ENCODE assay signal across 9 cellular contexts in the genomic region with DNA sequence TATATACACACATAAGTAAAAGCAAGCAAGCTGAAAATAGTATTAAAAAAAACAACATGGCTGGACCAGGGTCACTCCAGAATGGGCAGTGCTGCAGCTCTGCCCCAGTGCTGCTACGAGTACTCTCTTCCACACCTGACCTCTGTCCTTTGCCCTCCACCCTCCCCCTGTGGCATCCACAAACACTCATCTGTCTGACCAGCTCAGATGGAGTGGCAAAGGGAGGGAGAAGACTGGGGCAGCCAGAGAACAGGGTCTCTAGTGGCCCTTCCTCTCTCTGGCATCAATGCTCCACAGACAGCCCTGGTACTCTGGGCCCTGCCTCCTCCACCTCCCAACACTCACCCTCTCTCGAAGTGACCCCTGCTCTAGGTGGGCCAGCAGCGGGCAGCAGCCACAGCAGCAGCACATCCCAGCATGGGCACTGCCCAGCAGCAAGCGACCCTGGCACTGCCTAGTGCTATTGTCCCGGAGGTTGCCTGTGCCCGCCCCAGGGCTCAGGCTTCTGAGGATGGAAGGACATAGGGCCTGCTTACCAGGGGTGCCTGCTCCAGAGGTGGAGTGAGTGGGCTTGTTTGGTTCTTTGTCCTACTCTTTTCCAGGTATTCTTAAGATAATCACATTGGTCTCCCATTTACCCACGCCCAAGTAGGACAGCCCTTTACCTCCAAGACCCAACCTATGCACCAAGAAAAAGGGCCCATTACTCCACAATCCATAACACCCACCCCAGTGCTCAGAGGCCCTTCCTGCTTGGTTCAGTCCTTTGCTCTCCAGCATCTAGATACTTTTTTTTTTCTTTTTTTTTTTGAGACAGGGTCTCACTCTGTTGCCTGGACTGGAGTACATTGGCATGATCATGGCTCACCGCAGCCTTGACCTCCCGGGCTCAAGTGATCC. TPM values are rescaled to one million over a fixed set of nuclear protein-coding genes. Genes with fewer than 3 reads are reported as not detected.
DNase-seq lines count a peak whose midpoint lies in the region; ATAC-seq and TF ChIP-seq lines count a peak whose summit lies in the region.
"Had no signal": no experiment of that assay in that cellular context is flagged by ENCODE, and none has a peak within 500 bp of the region (broad histone marks: within the 10 kb centered on the region; RNA-seq: fewer than 3 reads in every experiment).

No MANE protein-coding gene starts in this region.

- no peak for DNase-seq in CD4-positive, alpha-beta T cell
- DNase-seq in NT2/D1 (ENCODE audit: low read depth, low spot score) (no peak), osteocyte (ENCODE audit: extremely low spot score, unreplicated experiment) (no peak), SW 1271 (lab: John Stamatoyannopoulos, UW) (no peak), GM19240 (ENCODE audit: insufficient read length, low spot score) (no peak)
- no peak for DNase-seq in effector memory CD4-positive, alpha-beta T cell
- no peak for DNase-seq in stimulated activated CD4-positive, alpha-beta T cell treated with anti-CD3 and anti-CD28 coated beads, Interleukin-2, amount 100 ng/mL, for 48 hours
- DNase-seq: NCI-H2171 treated with DMSO at 0.1 percent for 48 hours had no signal

- POLR2A ChIA-PET in CD4-positive, alpha-beta T cell (lab: Charles Lee) = interaction anchor here (2.7 kb wide), 1 partner anchor 26 kb away, joined by 7 read pairs; no protein-coding TSS in a partner anchor

- H3K4me1 Mint-ChIP-seq in CD4-positive, alpha-beta T cell (ENCODE audit: low read depth) = peaks cover 95% of the 10 kb centered on the region
- peaks cover 89% of the 10 kb centered on the region for H3K4me1 Mint-ChIP-seq in osteocyte (ENCODE audit: unreplicated experiment)

- peak overlapping the region; percentile 43 for H3K9ac ChIP-seq in NT2/D1 (ENCODE audit: insufficient read length, low read depth)

- peak overlapping the region; percentile 86 for H3K27ac Mint-ChIP-seq in CD4-positive, alpha-beta T cell
- H3K27ac Mint-ChIP-seq in osteocyte (ENCODE audit: unreplicated experiment) = peak overlapping the region; percentile 64

- H3K9me3 Mint-ChIP-seq in CD4-positive, alpha-beta T cell = no peaks in the 10 kb centered on the region
- no peaks in the 10 kb centered on the region for H3K9me3 Mint-ChIP-seq in osteocyte (ENCODE audit: unreplicated experiment)

- H3K27ac ChIP-seq in CD4-positive, alpha-beta T cell (ENCODE audit: low read depth, low read length) = peak overlapping the region; percentile 64
- H3K27ac ChIP-seq in effector memory CD4-positive, alpha-beta T cell (ENCODE audit: insufficient read depth, low read length, poor library complexity, severe bottlenecking) = peak overlapping the region; percentile 59

- no peaks in the 10 kb centered on the region for H3K27me3 ChIP-seq in CD4-positive, alpha-beta T cell (ENCODE audit: control insufficient read depth, insufficient read depth, low read length)
- H3K27me3 ChIP-seq in NT2/D1 (ENCODE audit: insufficient read depth, insufficient read length) = no peaks in the 10 kb centered on the region
- no peaks in the 10 kb centered on the region for H3K27me3 ChIP-seq in effector memory CD4-positive, alpha-beta T cell (replicated peaks; ENCODE audit: control insufficient read depth, insufficient read depth, low read length, poor library complexity, severe bottlenecking)

- peaks cover 92% of the 10 kb centered on the region for H3K36me3 Mint-ChIP-seq in CD4-positive, alpha-beta T cell (ENCODE audit: low read depth)
- peaks cover 24% of the 10 kb centered on the region for H3K36me3 Mint-ChIP-seq in osteocyte (ENCODE audit: unreplicated experiment)

- CTCF ChIA-PET in CD4-positive, alpha-beta T cell (lab: Charles Lee) = interaction anchor here (0.6 kb wide), 1 partner anchor 18 kb away, joined by 3 read pairs; no protein-coding TSS in a partner anchor

- peaks cover 52% of the 10 kb centered on the region for H3K36me3 ChIP-seq in NT2/D1 (ENCODE audit: insufficient read depth, insufficient read length, low read length)
- peaks cover 26% of the 10 kb centered on the region for H3K36me3 ChIP-seq in effector memory CD4-positive, alpha-beta T cell (ENCODE audit: control insufficient read depth, insufficient read depth, low read length)

- H3K4me1 ChIP-seq in NT2/D1 (ENCODE audit: insufficient read depth, insufficient read length) = peaks cover 61% of the 10 kb centered on the region
- peaks cover 87% of the 10 kb centered on the region for H3K4me1 ChIP-seq in effector memory CD4-positive, alpha-beta T cell (ENCODE audit: control insufficient read depth, insufficient read depth, low read length, poor library complexity, severe bottlenecking)

- ATAC-seq in CD4-positive, alpha-beta T cell (ENCODE audit: poor library complexity) = no peak
- ATAC-seq in HG03196 (IDR thresholded peaks at IDR 0.05; ENCODE audit: unreplicated experiment) = no peak

- H3K4me3 ChIP-seq in NT2/D1 (ENCODE audit: insufficient read length, low read depth) = no peak overlapping the region
- H3K4me3 ChIP-seq in effector memory CD4-positive, alpha-beta T cell (ENCODE audit: insufficient read depth, low read depth, low read length, poor library complexity, severe bottlenecking) = no peak overlapping the region

- H3K9me3 ChIP-seq in CD4-positive, alpha-beta T cell (ENCODE audit: control insufficient read depth, low read length) = no peaks in the 10 kb centered on the region
- no peaks in the 10 kb centered on the region for H3K9me3 ChIP-seq in NT2/D1 (ENCODE audit: insufficient read depth, low read length)
- no peaks in the 10 kb centered on the region for H3K9me3 ChIP-seq in effector memory CD4-positive, alpha-beta T cell (ENCODE audit: control insufficient read depth, low read length)

- no peaks in the 10 kb centered on the region for H3K27me3 Mint-ChIP-seq in CD4-positive, alpha-beta T cell
- H3K27me3 Mint-ChIP-seq in osteocyte (ENCODE audit: unreplicated experiment) = no peaks in the 10 kb centered on the region

- intact Hi-C loops in CD4-positive, alpha-beta T cell (cut with DNase I, micrococcal nuclease) = no loop called here

- no peak for TF ChIP-seq CTCF in CD4-positive, alpha-beta T cell (IDR thresholded peaks at IDR 0.05)
- no peak for TF ChIP-seq CTCF in osteocyte (IDR thresholded peaks at IDR 0.05)

- peak overlapping the region; percentile 83 for H3K4me3 Mint-ChIP-seq in CD4-positive, alpha-beta T cell
- no peak overlapping the region for H3K4me3 Mint-ChIP-seq in osteocyte (ENCODE audit: unreplicated experiment)

RNA-seq across cellular contexts. Expression of gene ARHGEF2, which starts 6.2 kb away (rescaled TPM):
- total RNA-seq in CD4-positive, alpha-beta T cell = 10 to 100 TPM; 54.8 to 62.4 TPM
- 199 and 201 TPM in 2 replicates for total RNA-seq in osteocyte

RNA-seq across cellular contexts. Expression of gene RXFP4, which starts 30.7 kb away (rescaled TPM):
- total RNA-seq in CD4-positive, alpha-beta T cell = not detected
- not detected in 2 replicates for total RNA-seq in osteocyte

RNA-seq across cellular contexts. Expression of gene KHDC4, which starts 37.9 kb away (rescaled TPM):
- total RNA-seq in CD4-positive, alpha-beta T cell = 10 to 100 TPM; 56.6 to 60.8 TPM
- total RNA-seq in osteocyte = 48.8 and 53.7 TPM in 2 replicates

RNA-seq across cellular contexts. Expression of gene SSR2, which starts 48.6 kb away (rescaled TPM):
- total RNA-seq in CD4-positive, alpha-beta T cell = 100 to 1,000 TPM; 223 to 225 TPM
- 283 and 284 TPM in 2 replicates for total RNA-seq in osteocyte
